ENCODE assay signal across 16 cellular contexts in genomic region chr1:234620786-234621468, GRCh38. TPM values are rescaled to one million over a fixed set of nuclear protein-coding genes. Genes with fewer than 3 reads are reported as not detected.
A peak's percentile ranks its signal among the peaks of the same experiment; 100 is the strongest.
DNase-seq lines count a peak whose midpoint lies in the region; ATAC-seq and TF ChIP-seq lines count a peak whose summit lies in the region.
"Had no signal": no experiment of that assay in that cellular context is flagged by ENCODE, and none has a peak within 500 bp of the region (broad histone marks: within the 10 kb centered on the region; RNA-seq: fewer than 3 reads in every experiment).

No MANE protein-coding gene starts in this region.

- H3K4me1 ChIP-seq in muscle layer of duodenum (ENCODE audit: control insufficient read depth in 1 of 2, insufficient read depth in 2 of 2, low read length in 2 of 2) = peaks cover 4 to 24% of the 10 kb centered on the region in 2 donors
- peaks cover 8 to 66% (median 34%) of the 10 kb centered on the region in 4 donors for H3K4me1 ChIP-seq in stomach
- H3K4me1 ChIP-seq: prostate gland had no signal

- ATAC-seq in stimulated activated naive B cell treated with anti-CD40 and anti-IgM and Interleukin-4, amounts not matched to agents 10 μg/mL and 1 μg/mL and 100 μg/mL, for 72 hours (replicated peaks) = no peak
- ATAC-seq in HG03432 (IDR thresholded peaks at IDR 0.05; ENCODE audit: unreplicated experiment) = no peak
- ATAC-seq: activated CD4-positive, alpha-beta T cell treated with anti-CD3 and anti-CD28 coated beads for 36 hours had no signal

- WGBS in stomach, 5 donors = 89 to 96% (median 93%) methylated on average over 5 of the region's 5 CpGs

- H3K4me1 Mint-ChIP-seq in chondrocyte (ENCODE audit: low read depth) = peaks cover 72% of the 10 kb centered on the region
- H3K4me1 Mint-ChIP-seq in stimulated activated naive B cell treated with anti-CD40 and anti-IgM and Interleukin-4, amounts not matched to agents 10 μg/mL and 1 μg/mL and 100 μg/mL, for 72 hours = peaks cover 15 to 26% of the 10 kb centered on the region in 2 donors

- H3K36me3 ChIP-seq in muscle layer of duodenum (ENCODE audit: control insufficient read depth in 1 of 2, insufficient read depth in 2 of 2, low read length in 2 of 2) = peaks cover 0 to 13% of the 10 kb centered on the region in 2 donors
- no peaks in the 10 kb centered on the region for H3K36me3 ChIP-seq in stomach
- H3K36me3 ChIP-seq: prostate gland had no signal

- intact Hi-C loops in stomach (cut with DNase I; ENCODE audit: low total_unique reads) = loop anchor here (10.0 kb wide), 1 partner anchor 84 kb away; no protein-coding TSS in a partner anchor

- no peaks in the 10 kb centered on the region for H3K9me3 ChIP-seq in muscle layer of duodenum (ENCODE audit: control insufficient read depth in 1 of 2, low read length in 2 of 2)
- no peaks in the 10 kb centered on the region for H3K9me3 ChIP-seq in stomach
- H3K9me3 ChIP-seq: prostate gland had no signal

- H3K4me3 ChIP-seq in muscle layer of duodenum (ENCODE audit: low read depth in 1 of 2, low read length in 2 of 2) = no peak overlapping the region
- no peak overlapping the region for H3K4me3 ChIP-seq in stomach
- H3K4me3 ChIP-seq: prostate gland had no signal

- no peak for TF ChIP-seq POLR2A in stomach (IDR thresholded peaks at IDR 0.05)

- H3K36me3 Mint-ChIP-seq in chondrocyte (ENCODE audit: low read depth) = no peaks in the 10 kb centered on the region
- no peaks in the 10 kb centered on the region for H3K36me3 Mint-ChIP-seq in stimulated activated naive B cell treated with anti-CD40 and anti-IgM and Interleukin-4, amounts not matched to agents 10 μg/mL and 1 μg/mL and 100 μg/mL, for 72 hours

- H3K27me3 ChIP-seq in muscle layer of duodenum (ENCODE audit: low read depth, low read length) = no peaks in the 10 kb centered on the region
- H3K27me3 ChIP-seq in stomach = no peaks in the 10 kb centered on the region

- H3K9me3 Mint-ChIP-seq in chondrocyte (ENCODE audit: low read depth) = no peaks in the 10 kb centered on the region
- H3K9me3 Mint-ChIP-seq in stimulated activated naive B cell treated with anti-CD40 and anti-IgM and Interleukin-4, amounts not matched to agents 10 μg/mL and 1 μg/mL and 100 μg/mL, for 72 hours = no peaks in the 10 kb centered on the region

- no peaks in the 10 kb centered on the region for H3K27me3 Mint-ChIP-seq in chondrocyte (ENCODE audit: low read depth)
- H3K27me3 Mint-ChIP-seq in stimulated activated naive B cell treated with anti-CD40 and anti-IgM and Interleukin-4, amounts not matched to agents 10 μg/mL and 1 μg/mL and 100 μg/mL, for 72 hours = no peaks in the 10 kb centered on the region
- H3K27me3 Mint-ChIP-seq: activated CD4-positive, alpha-beta T cell treated with anti-CD3 and anti-CD28 coated beads for 36 hours had no signal

- TF ChIP-seq CTCF in chondrocyte (IDR thresholded peaks at IDR 0.05) (no peak), stomach (IDR thresholded peaks at IDR 0.05) (no peak)

- peak overlapping the region; percentile 94 for H3K27ac Mint-ChIP-seq in chondrocyte (ENCODE audit: unreplicated experiment)
- H3K27ac Mint-ChIP-seq in stimulated activated naive B cell treated with anti-CD40 and anti-IgM and Interleukin-4, amounts not matched to agents 10 μg/mL and 1 μg/mL and 100 μg/mL, for 72 hours = no peak overlapping the region
- H3K27ac Mint-ChIP-seq: activated CD4-positive, alpha-beta T cell treated with anti-CD3 and anti-CD28 coated beads for 36 hours had no signal

- DNase-seq in NCI-H69 (lab: John Stamatoyannopoulos, UW) (peak; percentile 60), chondrocyte (ENCODE audit: low spot score) (no peak), stomach (no peak), ecto neural progenitor cell (ENCODE audit: low spot score) (no peak)
- no peak for DNase-seq in activated CD4-positive, alpha-beta T cell treated with anti-CD3 and anti-CD28 coated beads, Interleukin-2, amount 50 U/mL, for 48 hours
- no peak for DNase-seq in stimulated activated naive B cell treated with anti-CD40 and anti-IgM and Interleukin-4, amounts not matched to agents 10 μg/mL and 1 μg/mL and 100 μg/mL, for 72 hours
- DNase-seq: activated CD4-positive, alpha-beta T cell treated with anti-CD3 and anti-CD28 coated beads for 36 hours; activated naive CD4-positive, alpha-beta T cell; effector CD4-positive, alpha-beta T cell; GOT3; hypothalamus; NCI-H187; T1000 had no signal

- no peak overlapping the region for H3K4me3 Mint-ChIP-seq in chondrocyte (ENCODE audit: unreplicated experiment)
- H3K4me3 Mint-ChIP-seq in stimulated activated naive B cell treated with anti-CD40 and anti-IgM and Interleukin-4, amounts not matched to agents 10 μg/mL and 1 μg/mL and 100 μg/mL, for 72 hours = no peak overlapping the region
- H3K4me3 Mint-ChIP-seq: activated CD4-positive, alpha-beta T cell treated with anti-CD3 and anti-CD28 coated beads for 36 hours had no signal

- peak overlapping the region; percentile 62 for H3K27ac ChIP-seq in muscle layer of duodenum (ENCODE audit: low read length)
- H3K27ac ChIP-seq in stomach = peak overlapping the region in 3 of 5 donors; percentile 49 to 65 (median 63)

- TF ChIP-seq EP300 in stomach (IDR thresholded peaks at IDR 0.05) = no peak

RNA-seq across cellular contexts. Expression of gene IRF2BP2, which starts 10.9 kb away (rescaled TPM):
- total RNA-seq in chondrocyte (67.9 to 74.4 TPM (median 70.5 TPM) in 3 replicates), stomach (100 to 1,000 TPM in 2 of 5 donors, 10 to 100 TPM in 3; 58.3 to 218 (median 81.1) TPM)
- polyA plus RNA-seq in stomach = 10 to 100 TPM; 39.6 to 57.0 (median 51.5) TPM
